Comparison of ENCODE assay signal across 11 cellular contexts in the genomic region with DNA sequence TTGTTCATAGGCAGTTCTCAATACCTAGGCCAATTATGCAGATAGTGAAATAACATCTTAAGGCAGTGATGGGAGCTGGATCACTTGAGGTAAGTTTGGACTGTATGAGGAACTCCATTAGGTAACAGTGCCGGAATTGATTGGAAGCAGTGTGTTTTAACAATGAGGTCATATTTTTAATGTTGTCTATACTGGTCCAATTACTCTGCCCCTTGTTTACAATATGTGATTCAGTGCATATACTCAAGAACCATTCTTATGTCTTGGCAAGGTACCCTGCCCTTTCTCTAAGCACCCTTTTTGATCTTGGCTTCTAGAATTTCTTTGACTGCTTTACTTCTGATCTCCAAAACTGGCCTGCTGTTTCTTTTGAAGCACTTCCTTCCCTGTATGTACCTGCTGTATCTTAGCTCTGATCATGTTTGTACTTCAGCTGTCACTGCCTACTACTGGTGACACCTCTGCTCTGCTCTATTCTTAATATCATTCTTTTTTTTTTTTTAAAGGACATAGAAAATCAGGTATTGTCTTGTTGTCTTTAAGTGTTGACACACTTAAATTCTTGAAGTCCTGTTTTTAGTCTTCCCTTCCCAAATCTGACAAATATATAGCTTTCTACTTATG. TPM values are rescaled to one million over a fixed set of nuclear protein-coding genes. Genes with fewer than 3 reads are reported as not detected.
DNase-seq lines count a peak whose midpoint lies in the region; ATAC-seq and TF ChIP-seq lines count a peak whose summit lies in the region.
"Had no signal": no experiment of that assay in that cellular context is flagged by ENCODE, and none has a peak within 500 bp of the region (broad histone marks: within the 10 kb centered on the region; RNA-seq: fewer than 3 reads in every experiment).

No MANE protein-coding gene starts in this region.

- H3K4me3 ChIP-seq in HEK293 (ENCODE audit: low read depth, low read length), result no peak overlapping the region
- H3K4me3 ChIP-seq: ascending aorta had no signal

- H3K27ac Mint-ChIP-seq in activated naive CD8-positive, alpha-beta T cell treated with anti-CD3 and anti-CD28 coated beads for 36 hours, result peak overlapping the region; percentile 64
- H3K27ac Mint-ChIP-seq in stimulated activated memory B cell treated with anti-CD40 and anti-IgM and Interleukin-4, amounts not matched to agents 10 μg/mL and 1 μg/mL and 100 μg/mL, for 72 hours, result peak overlapping the region; percentile 31

- no peaks in the 10 kb centered on the region for H3K36me3 ChIP-seq in HEK293 (ENCODE audit: control insufficient read depth in 2 of 2, insufficient read depth in 1 of 2, low read length in 2 of 2)
- H3K36me3 ChIP-seq: ascending aorta had no signal

- CTCF ChIA-PET in HEK293 (lab: Yijun Ruan, JAX), result interaction anchor here (0.6 to 2.2 kb wide), 8 partner anchors 10 to 812 kb away, joined by 3 to 13 read pairs (median 4); no protein-coding TSS in a partner anchor

- no peak overlapping the region for H3K27ac ChIP-seq in HEK293 (ENCODE audit: extremely low read depth, low read depth, low read length)
- H3K27ac ChIP-seq: ascending aorta had no signal

- peaks cover 38% of the 10 kb centered on the region for H3K4me1 Mint-ChIP-seq in activated naive CD8-positive, alpha-beta T cell treated with anti-CD3 and anti-CD28 coated beads for 36 hours
- H3K4me1 Mint-ChIP-seq in stimulated activated memory B cell treated with anti-CD40 and anti-IgM and Interleukin-4, amounts not matched to agents 10 μg/mL and 1 μg/mL and 100 μg/mL, for 72 hours, result peaks cover 39% of the 10 kb centered on the region

- H3K9me3 Mint-ChIP-seq in activated naive CD8-positive, alpha-beta T cell treated with anti-CD3 and anti-CD28 coated beads for 36 hours, result no peaks in the 10 kb centered on the region
- H3K9me3 Mint-ChIP-seq in stimulated activated memory B cell treated with anti-CD40 and anti-IgM and Interleukin-4, amounts not matched to agents 10 μg/mL and 1 μg/mL and 100 μg/mL, for 72 hours, result no peaks in the 10 kb centered on the region

- peaks cover 13% of the 10 kb centered on the region; the same call in 1 of the 2 replicates for H3K4me1 ChIP-seq in HEK293 (ENCODE audit: control insufficient read depth, insufficient read depth, low read length)
- H3K4me1 ChIP-seq: ascending aorta had no signal

- no peaks in the 10 kb centered on the region for H3K27me3 Mint-ChIP-seq in activated naive CD8-positive, alpha-beta T cell treated with anti-CD3 and anti-CD28 coated beads for 36 hours
- no peaks in the 10 kb centered on the region for H3K27me3 Mint-ChIP-seq in stimulated activated memory B cell treated with anti-CD40 and anti-IgM and Interleukin-4, amounts not matched to agents 10 μg/mL and 1 μg/mL and 100 μg/mL, for 72 hours

- H3K4me3 Mint-ChIP-seq in activated naive CD8-positive, alpha-beta T cell treated with anti-CD3 and anti-CD28 coated beads for 36 hours, result no peak overlapping the region
- no peak overlapping the region for H3K4me3 Mint-ChIP-seq in stimulated activated memory B cell treated with anti-CD40 and anti-IgM and Interleukin-4, amounts not matched to agents 10 μg/mL and 1 μg/mL and 100 μg/mL, for 72 hours

- no peaks in the 10 kb centered on the region for H3K36me3 Mint-ChIP-seq in activated naive CD8-positive, alpha-beta T cell treated with anti-CD3 and anti-CD28 coated beads for 36 hours
- H3K36me3 Mint-ChIP-seq in stimulated activated memory B cell treated with anti-CD40 and anti-IgM and Interleukin-4, amounts not matched to agents 10 μg/mL and 1 μg/mL and 100 μg/mL, for 72 hours, result no peaks in the 10 kb centered on the region

- peak; percentile 31 for ATAC-seq in stimulated activated memory B cell treated with anti-CD40 and anti-IgM and Interleukin-4, amounts not matched to agents 10 μg/mL and 1 μg/mL and 100 μg/mL, for 72 hours
- ATAC-seq in GM19023 (IDR thresholded peaks at IDR 0.05; ENCODE audit: unreplicated experiment) (no peak), HG03442 (IDR thresholded peaks at IDR 0.05; ENCODE audit: unreplicated experiment) (no peak), HG02973 (IDR thresholded peaks at IDR 0.05; ENCODE audit: unreplicated experiment) (no peak)

- no peak for TF ChIP-seq CTCF in HEK293 (tag by site-specific recombination; IDR thresholded peaks at IDR 0.05)

- POLR2A ChIA-PET in HEK293 (lab: Yijun Ruan, JAX), result interaction anchor here (1.1 kb wide), 1 partner anchor 124 kb away, joined by 3 read pairs; the partner anchor contains the start of gene UMAD1

- peak; percentile 24 for DNase-seq in NCI-H2196 (lab: John Stamatoyannopoulos, UW; ENCODE audit: unreplicated experiment)
- no peak for DNase-seq in NCI-H2196 treated with DMSO at 0.1 percent for 48 hours (lab: John Stamatoyannopoulos, UW; ENCODE audit: unreplicated experiment)
- DNase-seq in activated naive CD8-positive, alpha-beta T cell treated with anti-CD3 and anti-CD28 coated beads for 36 hours, result no peak
- DNase-seq: SHP77 treated with DMSO at 0.1 percent for 48 hours; stimulated activated CD4-positive, alpha-beta T cell treated with anti-CD3 and anti-CD28 coated beads, Interleukin-12 subunit alpha, Interleukin-12 subunit beta, amount 100 ng/mL, for 4 hours had no signal

- H3K9me3 ChIP-seq in HEK293 (ENCODE audit: control insufficient read depth, insufficient read depth, low read depth, low read length), result no peaks in the 10 kb centered on the region
- H3K9me3 ChIP-seq: ascending aorta had no signal

TF ChIP-seq in HEK293, 187 proteins besides CTCF, POLR2A, EP300 and RAD21 (continues in another document):
- TF ChIP-seq, protein P1, sequence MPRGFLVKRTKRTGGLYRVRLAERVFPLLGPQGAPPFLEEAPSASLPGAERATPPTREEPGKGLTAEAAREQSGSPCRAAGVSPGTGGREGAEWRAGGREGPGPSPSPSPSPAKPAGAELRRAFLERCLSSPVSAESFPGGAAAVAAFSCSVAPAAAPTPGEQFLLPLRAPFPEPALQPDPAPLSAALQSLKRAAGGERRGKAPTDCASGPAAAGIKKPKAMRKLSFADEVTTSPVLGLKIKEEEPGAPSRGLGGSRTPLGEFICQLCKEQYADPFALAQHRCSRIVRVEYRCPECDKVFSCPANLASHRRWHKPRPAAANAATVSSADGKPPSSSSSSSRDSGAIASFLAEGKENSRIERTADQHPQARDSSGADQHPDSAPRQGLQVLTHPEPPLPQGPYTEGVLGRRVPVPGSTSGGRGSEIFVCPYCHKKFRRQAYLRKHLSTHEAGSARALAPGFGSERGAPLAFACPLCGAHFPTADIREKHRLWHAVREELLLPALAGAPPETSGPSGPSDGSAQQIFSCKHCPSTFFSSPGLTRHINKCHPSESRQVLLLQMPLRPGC (tag by site-specific recombination; IDR thresholded peaks at IDR 0.05), result no peak
- TF ChIP-seq ZNF530 (tag by site-specific recombination; IDR thresholded peaks at IDR 0.05; ENCODE audit: low read depth) (no peak), GLI2 (tag by site-specific recombination; IDR thresholded peaks at IDR 0.05; ENCODE audit: borderline replicate concordance, low read depth) (no peak), ZNF391 (tag by site-specific recombination; IDR thresholded peaks at IDR 0.05; ENCODE audit: borderline replicate concordance, low read depth) (no peak), ZNF629 (tag by site-specific recombination; IDR thresholded peaks at IDR 0.05) (peak; percentile 70), TSHZ1 (tag by site-specific recombination; IDR thresholded peaks at IDR 0.05; ENCODE audit: borderline replicate concordance) (no peak), ZNF169 (tag by site-specific recombination; IDR thresholded peaks at IDR 0.05) (no peak)
- TF ChIP-seq, protein P2, sequence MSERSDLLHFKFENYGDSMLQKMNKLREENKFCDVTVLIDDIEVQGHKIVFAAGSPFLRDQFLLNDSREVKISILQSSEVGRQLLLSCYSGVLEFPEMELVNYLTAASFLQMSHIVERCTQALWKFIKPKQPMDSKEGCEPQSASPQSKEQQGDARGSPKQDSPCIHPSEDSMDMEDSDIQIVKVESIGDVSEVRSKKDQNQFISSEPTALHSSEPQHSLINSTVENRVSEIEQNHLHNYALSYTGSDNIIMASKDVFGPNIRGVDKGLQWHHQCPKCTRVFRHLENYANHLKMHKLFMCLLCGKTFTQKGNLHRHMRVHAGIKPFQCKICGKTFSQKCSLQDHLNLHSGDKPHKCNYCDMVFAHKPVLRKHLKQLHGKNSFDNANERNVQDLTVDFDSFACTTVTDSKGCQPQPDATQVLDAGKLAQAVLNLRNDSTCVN (tag by site-specific recombination; optimal IDR thresholded peaks at IDR 0.05), result no peak

RNA-seq across cellular contexts. Expression of gene RPA3, which starts 46.2 kb away (rescaled TPM):
- 100 to 1,000 TPM; 168 to 174 TPM for total RNA-seq in activated naive CD8-positive, alpha-beta T cell treated with anti-CD3 and anti-CD28 coated beads for 36 hours
